1 cellular context compared by ENCODE assay signal in the genomic region with DNA sequence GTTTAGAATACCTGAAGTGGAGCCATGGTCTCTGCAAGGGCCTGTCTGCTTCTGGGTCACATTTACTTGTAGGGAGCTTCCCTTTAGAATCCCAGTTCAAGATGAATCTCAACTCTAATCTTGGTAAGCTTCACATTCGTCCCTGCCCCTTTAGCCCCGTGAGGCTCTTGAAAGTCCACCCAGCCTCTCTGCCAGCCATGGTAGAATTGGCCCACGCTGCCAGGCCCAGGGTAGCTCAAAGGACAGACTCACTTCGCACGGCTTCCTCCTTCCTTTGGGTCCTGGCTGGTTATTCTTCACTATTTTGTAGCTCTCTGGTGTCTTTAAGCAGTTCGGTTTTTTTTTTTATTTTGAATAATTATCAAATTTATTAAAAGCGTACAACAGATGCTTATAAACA.
TF ChIP-seq lines count a peak whose summit lies in the region.

No MANE protein-coding gene starts in this region.

TF ChIP-seq in IMR-90, 13 proteins besides CTCF, POLR2A, EP300 and RAD21 (continued from another document):
- TF ChIP-seq, protein P1, sequence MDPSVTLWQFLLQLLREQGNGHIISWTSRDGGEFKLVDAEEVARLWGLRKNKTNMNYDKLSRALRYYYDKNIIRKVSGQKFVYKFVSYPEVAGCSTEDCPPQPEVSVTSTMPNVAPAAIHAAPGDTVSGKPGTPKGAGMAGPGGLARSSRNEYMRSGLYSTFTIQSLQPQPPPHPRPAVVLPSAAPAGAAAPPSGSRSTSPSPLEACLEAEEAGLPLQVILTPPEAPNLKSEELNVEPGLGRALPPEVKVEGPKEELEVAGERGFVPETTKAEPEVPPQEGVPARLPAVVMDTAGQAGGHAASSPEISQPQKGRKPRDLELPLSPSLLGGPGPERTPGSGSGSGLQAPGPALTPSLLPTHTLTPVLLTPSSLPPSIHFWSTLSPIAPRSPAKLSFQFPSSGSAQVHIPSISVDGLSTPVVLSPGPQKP (IDR thresholded peaks at IDR 0.05; ENCODE audit: borderline replicate concordance, low read depth, low read length): no peak
- no peak for TF ChIP-seq FOS (IDR thresholded peaks at IDR 0.05; ENCODE audit: low read depth, low read length)
- TF ChIP-seq CEBPB (IDR thresholded peaks at IDR 0.05; ENCODE audit: low read depth, low read length): no peak
